Comparison of ENCODE assay signal across 22 cellular contexts in the genomic region with DNA sequence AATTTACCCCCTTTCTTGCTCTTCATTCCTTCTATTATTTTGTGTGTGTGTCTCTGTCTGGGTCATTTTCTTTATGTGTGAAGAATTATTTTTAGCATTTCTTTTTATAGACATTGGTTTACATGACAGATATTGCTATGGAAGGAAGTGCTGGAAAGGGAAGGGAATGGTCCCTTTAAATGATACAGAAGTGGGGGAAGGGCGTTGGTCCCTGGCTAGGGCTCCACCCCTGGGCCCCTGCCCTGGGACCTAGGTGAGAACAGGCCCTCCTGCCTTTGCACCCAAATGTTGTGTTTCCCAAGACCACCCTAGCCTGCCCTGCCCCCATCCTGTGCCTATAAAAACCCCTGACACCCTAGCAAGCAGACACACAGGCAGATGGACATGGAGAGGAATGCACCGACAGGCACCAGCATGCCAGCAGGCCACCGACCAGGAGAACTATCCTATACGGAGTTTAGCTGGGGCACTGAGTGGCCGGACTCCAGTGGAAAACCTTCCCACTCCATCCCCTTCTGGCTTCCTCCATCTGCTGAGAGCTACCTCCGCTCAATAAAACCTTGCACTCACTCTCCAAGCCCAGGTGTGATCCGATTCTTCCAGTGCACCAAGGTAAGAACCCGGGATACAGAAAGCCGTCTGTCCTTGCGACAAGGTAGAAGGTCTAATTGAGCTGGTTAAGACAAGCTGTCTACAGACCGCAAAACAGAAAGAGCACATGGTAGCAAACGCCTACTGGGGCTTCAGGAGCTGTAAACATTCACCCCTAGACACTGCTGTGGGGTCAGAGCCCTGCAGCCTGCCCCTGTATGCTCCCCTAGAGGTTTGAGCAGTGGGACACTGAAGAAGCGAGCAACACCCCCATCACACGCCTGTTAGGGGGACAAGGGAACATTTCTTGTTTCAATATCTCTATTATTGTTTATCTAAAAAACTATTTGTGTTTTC.
"Had no signal": no experiment of that assay in that cellular context is flagged by ENCODE, and none has a peak within 500 bp of the region (broad histone marks: within the 10 kb centered on the region; RNA-seq: fewer than 3 reads in every experiment).

No MANE protein-coding gene starts in this region.

- H3K27me3 ChIP-seq: colonic mucosa, left lung, sigmoid colon, stomach, transverse colon had no signal

- H3K4me1 Mint-ChIP-seq: naive B cell had no signal

- H3K9me3 Mint-ChIP-seq: naive B cell, nephron had no signal

- H3K9me3 ChIP-seq: colonic mucosa, left lung, prostate gland, sigmoid colon, stomach, thoracic aorta, transverse colon had no signal

- H3K36me3 Mint-ChIP-seq: naive B cell had no signal

- H3K27ac ChIP-seq: colonic mucosa, left lung, parathyroid adenoma, prostate gland, sigmoid colon, stomach, thoracic aorta, transverse colon had no signal

- H3K27me3 Mint-ChIP-seq: naive B cell had no signal

- H3K4me3 ChIP-seq: colonic mucosa, left lung, lung, prostate gland, sigmoid colon, stomach, thoracic aorta, transverse colon had no signal

- ATAC-seq: left lung had no signal

- H3K27ac Mint-ChIP-seq: naive B cell, nephron had no signal

- DNase-seq: colonic mucosa; dermis blood vessel endothelial cell; erythroblast; foreskin melanocyte; islet precursor cell; left lung; mesenchymal stem cell; midbrain; naive B cell; sigmoid colon; small intestine; stimulated activated CD4-positive, alpha-beta T cell treated with anti-CD3 and anti-CD28 coated beads, Interleukin-12 subunit alpha, Interleukin-12 subunit beta, amount 100 ng/mL, for 4 hours; stimulated activated naive CD4-positive, alpha-beta T cell; stomach; substantia nigra; transverse colon had no signal

- H3K4me1 ChIP-seq: colonic mucosa, left lung, parathyroid adenoma, prostate gland, sigmoid colon, stomach, transverse colon had no signal

- FAIRE-seq: endothelial cell of umbilical vein, small intestine had no signal

- H3K4me3 Mint-ChIP-seq: naive B cell, nephron had no signal

- H3K9ac ChIP-seq: parathyroid adenoma had no signal

- H2AFZ ChIP-seq: parathyroid adenoma had no signal

- H3K36me3 ChIP-seq: colonic mucosa, left lung, prostate gland, sigmoid colon, stomach, thoracic aorta, transverse colon had no signal

- H3K79me2 ChIP-seq: parathyroid adenoma had no signal
